In the genomic region with DNA sequence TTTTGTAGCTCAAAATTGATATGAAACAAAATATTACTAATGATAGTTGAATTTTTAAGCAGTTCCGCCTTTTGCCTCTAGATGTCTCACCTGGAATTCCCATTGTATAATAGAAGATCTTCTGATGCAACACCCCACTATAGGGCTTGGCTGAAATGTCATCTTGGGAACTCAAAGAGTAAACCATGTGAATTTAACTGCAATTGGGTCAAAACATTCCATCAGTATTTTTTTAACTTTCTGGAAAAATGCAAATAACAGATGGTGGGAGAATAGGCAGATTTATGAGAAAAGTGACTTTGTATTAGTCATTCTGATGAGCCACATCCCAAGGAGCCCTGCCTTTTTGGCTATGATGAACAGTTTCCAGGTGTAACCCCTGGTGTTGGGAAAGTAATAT, we compare ENCODE assay signal across 8 cellular contexts.
DNase-seq lines count a peak whose midpoint lies in the region; ATAC-seq and TF ChIP-seq lines count a peak whose summit lies in the region.

No MANE protein-coding gene starts in this region.

- ATAC-seq in GM18499 (IDR thresholded peaks at IDR 0.05; ENCODE audit: insufficient read depth, unreplicated experiment) (peak; percentile 67), HG02973 (IDR thresholded peaks at IDR 0.05; ENCODE audit: unreplicated experiment) (peak; percentile 75), lower lobe of right lung (peak; percentile 63 to 64)

- H3K4me3 ChIP-seq in AG09309 (ENCODE audit: control insufficient read depth, low read depth, low read length) (no peak overlapping the region), cardiac fibroblast (replicated peaks in 1 of 2; ENCODE audit: low read depth in 2 of 2, low read length in 2 of 2) (no peak overlapping the region), lower lobe of right lung (no peak overlapping the region)

- H3K9me3 ChIP-seq in lower lobe of right lung = no peaks in the 10 kb centered on the region

- no peaks in the 10 kb centered on the region for H3K4me1 ChIP-seq in lower lobe of right lung

- intact Hi-C loops in lower lobe of right lung (cut with DNase I) = loop anchor here (5.0 kb wide), 1 partner anchor 913 kb away; no protein-coding TSS in a partner anchor

- H3K27me3 ChIP-seq in lower lobe of right lung (ENCODE audit: low read depth) = no peaks in the 10 kb centered on the region

- no peaks in the 10 kb centered on the region for H3K36me3 ChIP-seq in lower lobe of right lung

- DNase-seq in AG09309 (ENCODE audit: low read depth) = peak; percentile 85
- peak; percentile 11 for DNase-seq in NCI-H526 treated with DMSO at 0.1 percent for 48 hours (lab: John Stamatoyannopoulos, UW)
- peak; percentile 81 to 92 for DNase-seq in cardiac fibroblast (ENCODE audit: low read depth in 2 of 2)
- no peak for DNase-seq in lower lobe of right lung
- DNase-seq in stimulated activated CD4-positive, alpha-beta T cell treated with anti-CD3 and anti-CD28 coated beads, Interleukin-4, amount 100 ng/mL, for 1 hour = no peak
- no peak for DNase-seq in activated CD8-positive, alpha-beta memory T cell treated with anti-CD3 and anti-CD28 coated beads, Interleukin-2, amount 50 U/mL, for 48 hours

- H3K27ac ChIP-seq in lower lobe of right lung = no peak overlapping the region

- TF ChIP-seq CTCF in AG09309 (IDR thresholded peaks at IDR 0.05; ENCODE audit: control insufficient read depth, insufficient read depth, low read depth, low read length, missing control alignments) (peak; percentile 64), cardiac fibroblast (IDR thresholded peaks at IDR 0.05; ENCODE audit: low read depth, low read length) (peak; percentile 75), lower lobe of right lung (IDR thresholded peaks at IDR 0.05) (peak; percentile 69)

Comparison
In these comparisons a context has a peak if more than half of its experiments do, and no peak if none do; other contexts are left out.
1. DNase-seq: peak in AG09309 (single experiment), NCI-H526 treated with DMSO at 0.1 percent for 48 hours (single experiment) and cardiac fibroblast (2 of 2); none in lower lobe of right lung (single experiment), stimulated activated CD4-positive, alpha-beta T cell treated with anti-CD3 and anti-CD28 coated beads, Interleukin-4, amount 100 ng/mL, for 1 hour (single experiment) and activated CD8-positive, alpha-beta memory T cell treated with anti-CD3 and anti-CD28 coated beads, Interleukin-2, amount 50 U/mL, for 48 hours (single experiment).
2. Peak in every context shown above with its lines, with median percentiles within 50 percentile points of each other: CTCF ChIP-seq and ATAC-seq.